12 cellular contexts compared by ENCODE assay signal in the genomic region with DNA sequence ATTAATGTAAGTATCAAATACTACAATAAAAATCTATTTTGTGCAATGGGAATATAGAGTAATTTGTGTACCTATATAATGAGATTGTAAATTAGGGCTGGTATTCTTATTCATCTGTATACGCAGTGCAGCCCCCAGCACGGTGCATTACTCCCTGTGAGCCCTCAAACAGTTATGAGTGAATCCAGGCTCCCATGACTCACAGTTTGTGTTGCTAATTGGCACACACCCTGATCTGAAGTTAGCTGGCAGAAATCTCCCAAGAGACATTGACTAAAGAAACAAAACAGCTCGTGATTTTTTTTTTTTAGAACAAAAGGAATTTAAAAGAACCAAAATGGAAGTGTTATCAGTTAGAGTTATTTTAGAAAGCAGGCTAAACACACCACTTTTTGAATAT. TPM values are rescaled to one million over a fixed set of nuclear protein-coding genes. Genes with fewer than 3 reads are reported as not detected.
A peak's percentile ranks its signal among the peaks of the same experiment; 100 is the strongest.
DNase-seq lines count a peak whose midpoint lies in the region; ATAC-seq, FAIRE-seq and TF ChIP-seq lines count a peak whose summit lies in the region.
"Had no signal": no experiment of that assay in that cellular context is flagged by ENCODE, and none has a peak within 500 bp of the region (broad histone marks: within the 10 kb centered on the region; RNA-seq: fewer than 3 reads in every experiment).

No MANE protein-coding gene starts in this region.

- H3K9me3 Mint-ChIP-seq in naive thymus-derived CD8-positive, alpha-beta T cell: peaks cover 0 to 9% (median 4%) of the 10 kb centered on the region in 9 donors
- H3K9me3 Mint-ChIP-seq: central memory CD8-positive, alpha-beta T cell had no signal

- peaks cover 0 to 2% (median 0%) of the 10 kb centered on the region in 4 donors for H3K4me1 Mint-ChIP-seq in naive thymus-derived CD8-positive, alpha-beta T cell

- POLR2A ChIA-PET in naive thymus-derived CD8-positive, alpha-beta T cell (lab: Charles Lee): no interaction called here

- no peak overlapping the region for H3K4me3 Mint-ChIP-seq in naive thymus-derived CD8-positive, alpha-beta T cell
- H3K4me3 Mint-ChIP-seq: central memory CD8-positive, alpha-beta T cell had no signal

- H3K36me3 Mint-ChIP-seq in naive thymus-derived CD8-positive, alpha-beta T cell: peaks cover 27 to 84% (median 53%) of the 10 kb centered on the region in 3 donors

- TF ChIP-seq CTCF in bronchial epithelial cell (IDR thresholded peaks at IDR 0.05; ENCODE audit: insufficient read depth, low read length, severe bottlenecking): no peak

- no peaks in the 10 kb centered on the region for H3K27me3 Mint-ChIP-seq in naive thymus-derived CD8-positive, alpha-beta T cell
- H3K27me3 Mint-ChIP-seq: central memory CD8-positive, alpha-beta T cell had no signal

- H3K27me3 ChIP-seq in bronchial epithelial cell (ENCODE audit: control insufficient read depth, insufficient read depth, low read length): no peaks in the 10 kb centered on the region

- no peak overlapping the region for H3K4me3 ChIP-seq in bronchial epithelial cell (ENCODE audit: low read depth, low read length)

- ATAC-seq in naive thymus-derived CD8-positive, alpha-beta T cell: no peak

- FAIRE-seq in bronchial epithelial cell (lab: Jason Lieb, UNC): no peak

- H3K36me3 ChIP-seq in bronchial epithelial cell (ENCODE audit: control insufficient read depth, insufficient read depth, low read length): peaks cover 3% of the 10 kb centered on the region

- H3K27ac Mint-ChIP-seq in naive thymus-derived CD8-positive, alpha-beta T cell: no peak overlapping the region

- DNase-seq in HS-5 (ENCODE audit: low read depth) (peak; percentile 73), bronchial epithelial cell (ENCODE audit: low read depth) (peak; percentile 76), kidney glomerular epithelial cell (lab: John Stamatoyannopoulos, UW) (peak; percentile 51), stromal cell of bone marrow (ENCODE audit: low read depth) (peak; percentile 88), germinal center (ENCODE audit: low spot score) (no peak), cerebellar nuclear complex (lab: John Stamatoyannopoulos, UW) (no peak)
- no peak for DNase-seq in activated CD4-positive, alpha-beta T cell treated with anti-CD3 and anti-CD28 coated beads, Interleukin-2, amount 50 U/mL, for 1 hour
- DNase-seq in naive thymus-derived CD8-positive, alpha-beta T cell: no peak
- DNase-seq: NCI-H146; stimulated activated naive CD4-positive, alpha-beta T cell treated with Interleukin-2 at 50 U/mL for 16 hours; T-helper 9 cell had no signal

RNA-seq across cellular contexts. Expression of a gene that starts 15.7 kb away (rescaled TPM):
- total RNA-seq in bronchial epithelial cell: 14.0 and 15.2 TPM in 2 replicates
- 10 to 100 TPM; 18.0 to 18.5 TPM for total RNA-seq in naive thymus-derived CD8-positive, alpha-beta T cell
- polyA plus RNA-seq in naive thymus-derived CD8-positive, alpha-beta T cell: 1 to 10 TPM; 3.3 to 6.4 (median 5.8) TPM

Comparison
In these comparisons a context has a peak if more than half of its experiments do, and no peak if none do; other contexts are left out.
1. DNase-seq: peak in HS-5 (single experiment), bronchial epithelial cell (single experiment), kidney glomerular epithelial cell (single experiment) and stromal cell of bone marrow (single experiment); none in activated CD4-positive, alpha-beta T cell treated with anti-CD3 and anti-CD28 coated beads, Interleukin-2, amount 50 U/mL, for 1 hour (single experiment), naive thymus-derived CD8-positive, alpha-beta T cell (0 of 10), germinal center (single experiment) and cerebellar nuclear complex (0 of 2).